ENCODE assay signal across 3 cellular contexts in genomic region chr17:82785581-82785980, GRCh38. TPM values are rescaled to one million over a fixed set of nuclear protein-coding genes. Genes with fewer than 3 reads are reported as not detected.
"Had no signal": no experiment of that assay in that cellular context is flagged by ENCODE, and none has a peak within 500 bp of the region (broad histone marks: within the 10 kb centered on the region; RNA-seq: fewer than 3 reads in every experiment).

No MANE protein-coding gene starts in this region.

RNA-seq across cellular contexts. Expression of gene ZNF750, which starts 54.2 kb away (rescaled TPM):
- total RNA-seq: H1, H9, IMR-90 had no signal
- polyA plus RNA-seq: H1, IMR-90 had no signal
